In the genomic region with DNA sequence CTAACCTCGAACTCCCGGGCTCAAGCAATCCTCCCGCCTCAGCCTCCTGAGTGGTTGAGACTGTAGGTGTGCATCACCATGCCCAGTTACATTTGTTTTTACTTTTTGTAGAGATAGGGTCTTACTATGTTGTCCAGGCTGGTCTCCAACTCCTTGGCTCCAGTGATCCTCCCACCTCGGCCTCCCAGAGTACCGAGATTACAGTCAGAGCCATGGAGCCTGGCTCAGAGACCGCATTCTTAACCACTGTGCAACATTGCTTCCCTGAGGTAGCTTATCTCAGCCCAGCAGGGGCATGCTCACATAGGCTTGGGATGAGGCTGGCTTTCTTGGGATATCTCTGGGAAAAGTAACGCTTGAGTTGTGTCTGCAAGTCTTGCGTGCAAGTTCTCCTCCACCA, we compare ENCODE assay signal across 27 cellular contexts.
"Had no signal": no experiment of that assay in that cellular context is flagged by ENCODE, and none has a peak within 500 bp of the region (broad histone marks: within the 10 kb centered on the region; RNA-seq: fewer than 3 reads in every experiment).

No MANE protein-coding gene starts in this region.

- H3K9me3 ChIP-seq: ascending aorta, SJCRH30 had no signal

- H3K36me3 ChIP-seq: ascending aorta, cardiac muscle cell, SJCRH30 had no signal

- H3K4me1 ChIP-seq: ascending aorta had no signal

- H3K4me3 ChIP-seq: ascending aorta, cardiac muscle cell, SJCRH30, SK-N-MC had no signal

- DNase-seq: activated B cell treated with CpG ODN at 0.5 μM for 24 hours; activated CD4-positive, alpha-beta memory T cell treated with anti-CD3 and anti-CD28 coated beads for 36 hours; activated CD4-positive, alpha-beta T cell treated with anti-CD3 and anti-CD28 coated beads for 4 hours; activated CD4-positive, alpha-beta T cell treated with anti-CD3 and anti-CD28 coated beads, Interleukin-2, amount 50 U/mL, for 1 hour; activated CD4-positive, CD25-positive, alpha-beta regulatory T cell treated with anti-CD3 and anti-CD28 coated beads, Interleukin-2, amount 50 U/mL, for 72 hours; activated CD8-positive, alpha-beta memory T cell treated with anti-CD3 and anti-CD28 coated beads, Interleukin-2, amount 50 U/mL, for 4 hours; activated naive CD4-positive, alpha-beta T cell; activated naive CD4-positive, alpha-beta T cell treated with anti-CD3 and anti-CD28 coated beads, Interleukin-2, amount 50 U/mL, for 16 hours; activated naive CD8-positive, alpha-beta T cell treated with anti-CD3 and anti-CD28 coated beads for 36 hours; activated T-cell treated with anti-CD3 and anti-CD28 coated beads for 4 hours; activated T-cell treated with anti-CD3 and anti-CD28 coated beads, Interleukin-2, amount 50 U/mL, for 4 hours; amygdala; Karpas-422; NCI-H1105; NCI-H1436; NCI-H1694; NCI-H1930; NCI-H2081 treated with DMSO at 0.1 percent for 48 hours; NCI-H345; NCI-H524 treated with DMSO at 0.1 percent for 48 hours; SHP77; SJCRH30; T1000 had no signal

- FAIRE-seq: TTC549 had no signal

- H3K27me3 ChIP-seq: ascending aorta, cardiac muscle cell, SJCRH30 had no signal

- H3K27ac ChIP-seq: ascending aorta, cardiac muscle cell, SJCRH30, SK-N-MC had no signal
